ENCODE assay signal across 8 cellular contexts in the genomic region with DNA sequence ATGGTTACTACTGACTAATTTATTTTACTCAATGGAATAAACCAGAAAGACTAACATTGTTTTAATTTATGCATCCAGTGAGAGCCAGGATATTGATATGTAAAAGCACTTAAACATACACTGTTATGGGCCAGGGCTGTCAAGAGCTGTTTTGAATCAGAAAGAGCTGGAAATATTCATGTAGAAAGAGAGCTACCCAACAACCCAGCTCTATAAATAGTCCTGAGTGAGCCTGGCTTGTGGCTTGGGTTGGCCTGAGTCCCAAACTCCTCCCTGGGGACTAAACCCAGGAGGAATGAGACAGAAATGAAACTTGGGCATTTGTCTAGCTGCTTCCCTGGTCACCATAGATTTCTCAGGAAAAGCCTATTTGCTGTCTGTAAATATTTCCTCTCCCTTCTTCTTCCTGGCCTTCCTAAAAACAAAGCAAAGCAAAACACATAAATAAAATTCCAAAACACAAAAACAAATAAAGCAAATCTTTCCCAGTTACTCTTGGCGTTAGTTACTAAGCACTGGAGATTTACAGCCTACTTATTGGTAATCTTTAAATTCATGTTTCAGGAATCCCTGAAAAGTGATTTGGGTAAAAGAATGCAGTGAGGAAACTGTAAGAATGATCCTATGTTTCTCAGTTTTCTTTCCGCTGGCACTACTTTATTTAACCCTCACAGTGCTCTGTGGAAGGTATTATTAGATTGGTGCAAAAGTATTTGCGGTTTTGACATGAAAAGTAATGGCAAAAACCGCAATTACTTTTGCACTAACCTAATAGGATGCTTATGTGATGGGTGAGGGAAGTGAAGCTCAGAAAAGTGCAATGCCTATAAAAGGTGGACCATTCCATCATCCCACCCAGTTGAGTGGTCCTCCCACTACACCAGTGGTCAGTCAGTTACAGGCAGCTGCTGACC.
DNase-seq lines count a peak whose midpoint lies in the region; ATAC-seq and TF ChIP-seq lines count a peak whose summit lies in the region.

No MANE protein-coding gene starts in this region.

- no peak for TF ChIP-seq CTCF in AG10803 (conservative IDR thresholded peaks at IDR 0.05; ENCODE audit: low read length)
- TF ChIP-seq CTCF in breast epithelium (IDR thresholded peaks at IDR 0.05): no peak

- peaks cover 10 to 12% of the 10 kb centered on the region in 2 donors for H3K9me3 Mint-ChIP-seq in effector memory CD8-positive, alpha-beta T cell

- peak; percentile 90 for DNase-seq in AG10803 (ENCODE audit: low read depth)
- DNase-seq in NCI-H1105 treated with DMSO at 0.1 percent for 48 hours (lab: John Stamatoyannopoulos, UW): peak; percentile 63
- peak in 1 of 2 donors; percentile 62 for DNase-seq in breast epithelium (ENCODE audit: low spot score in 2 of 2)
- no peak for DNase-seq in left lobe of liver (ENCODE audit: low spot score)
- no peak for DNase-seq in NCI-H510A (lab: John Stamatoyannopoulos, UW)
- DNase-seq in effector memory CD8-positive, alpha-beta T cell: no peak

- H3K36me3 Mint-ChIP-seq in effector memory CD8-positive, alpha-beta T cell (ENCODE audit: insufficient read depth): no peaks in the 10 kb centered on the region

- H3K4me3 ChIP-seq in AG10803 (ENCODE audit: low read length): 0 out of 2 replicates have a peak overlapping the region, but pooled peaks have one; percentile 2
- no peak overlapping the region for H3K4me3 ChIP-seq in breast epithelium

- H3K4me1 ChIP-seq in breast epithelium: peaks cover 0 to 4% of the 10 kb centered on the region in 2 donors

- H3K27me3 Mint-ChIP-seq in effector memory CD8-positive, alpha-beta T cell: peaks cover 7 to 11% of the 10 kb centered on the region in 2 donors

- H3K4me1 Mint-ChIP-seq in effector memory CD8-positive, alpha-beta T cell (ENCODE audit: low read depth in 2 of 2): no peaks in the 10 kb centered on the region

- ATAC-seq in left lobe of liver (peak; percentile 75), HG02840 (IDR thresholded peaks at IDR 0.05; ENCODE audit: low FRiP score, unreplicated experiment) (no peak), GM19324 (IDR thresholded peaks at IDR 0.05; ENCODE audit: low FRiP score, unreplicated experiment) (no peak)
- no peak for ATAC-seq in effector memory CD8-positive, alpha-beta T cell (replicated peaks)

- H3K9me3 ChIP-seq in breast epithelium: peaks cover 0 to 6% of the 10 kb centered on the region in 2 donors

- TF ChIP-seq POLR2A in breast epithelium (IDR thresholded peaks at IDR 0.05): no peak

- no peak overlapping the region for H3K27ac Mint-ChIP-seq in effector memory CD8-positive, alpha-beta T cell

- H3K27ac ChIP-seq in breast epithelium: peak overlapping the region; percentile 20 to 68

- H3K36me3 ChIP-seq in breast epithelium: no peaks in the 10 kb centered on the region

- no peak overlapping the region for H3K4me3 Mint-ChIP-seq in effector memory CD8-positive, alpha-beta T cell

- intact Hi-C loops in breast epithelium (cut with DNase I; ENCODE audit: low total_unique reads): no loop called here

- no peaks in the 10 kb centered on the region for H3K27me3 ChIP-seq in breast epithelium

Comparison
In these comparisons a context has a peak if more than half of its experiments do, and no peak if none do; other contexts are left out.
1. DNase-seq: peak in AG10803 (single experiment) and NCI-H1105 treated with DMSO at 0.1 percent for 48 hours (single experiment); none in left lobe of liver (single experiment), NCI-H510A (single experiment) and effector memory CD8-positive, alpha-beta T cell (0 of 3).